In the genomic region with DNA sequence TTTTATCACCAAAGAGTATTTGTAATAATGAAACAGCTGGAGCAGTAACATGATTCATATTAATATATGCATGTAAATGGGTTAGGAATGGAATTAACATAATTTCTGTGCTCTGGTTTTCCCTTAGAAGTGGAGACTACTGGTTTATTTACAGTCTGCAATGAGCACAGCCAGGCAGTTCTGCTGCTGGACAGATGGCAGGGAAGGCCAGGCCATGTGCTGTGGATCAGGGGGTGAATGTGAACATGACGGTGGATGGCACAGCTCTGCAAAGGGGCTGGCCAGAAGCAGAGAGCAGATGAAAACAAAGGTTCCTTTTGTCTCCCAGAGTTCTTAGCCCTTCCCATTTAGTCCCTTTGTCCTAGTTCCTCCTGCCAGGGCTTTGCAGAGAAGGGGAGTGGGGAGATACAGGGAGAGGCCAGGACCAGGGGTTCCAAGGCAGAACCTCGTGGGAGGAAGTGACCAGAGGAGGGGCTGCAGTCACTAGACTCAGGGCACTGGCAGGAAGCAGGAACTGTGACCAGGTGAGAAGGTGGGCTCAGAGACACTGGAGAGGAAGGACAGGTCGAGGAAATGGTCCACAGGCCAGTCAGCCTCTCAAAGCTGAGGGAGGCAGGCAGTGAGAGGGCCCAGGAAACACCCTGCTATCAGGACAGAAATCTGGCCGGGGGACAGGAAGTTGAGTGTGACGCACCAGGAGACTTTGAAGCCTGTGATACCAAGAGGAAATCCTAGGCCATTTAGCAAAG, we compare ENCODE assay signal across 8 cellular contexts.
DNase-seq lines count a peak whose midpoint lies in the region; ATAC-seq and TF ChIP-seq lines count a peak whose summit lies in the region.

No MANE protein-coding gene starts in this region.

- intact Hi-C loops in left lung (cut with DNase I) = no loop called here

- H3K36me3 Mint-ChIP-seq in endothelial cell (ENCODE audit: low read depth, unreplicated experiment) = no peaks in the 10 kb centered on the region

- H3K4me1 Mint-ChIP-seq in endothelial cell (ENCODE audit: unreplicated experiment) = peaks cover 19% of the 10 kb centered on the region

- no peak overlapping the region for H3K27ac ChIP-seq in effector memory CD4-positive, alpha-beta T cell (ENCODE audit: insufficient read depth, low read length, poor library complexity, severe bottlenecking)
- no peak overlapping the region for H3K27ac ChIP-seq in left lung

- H3K4me3 Mint-ChIP-seq in endothelial cell (ENCODE audit: unreplicated experiment) = no peak overlapping the region

- peaks cover 3% of the 10 kb centered on the region for H3K4me1 ChIP-seq in effector memory CD4-positive, alpha-beta T cell (ENCODE audit: control insufficient read depth, insufficient read depth, low read length, poor library complexity, severe bottlenecking)
- peaks cover 0 to 6% of the 10 kb centered on the region in 2 donors for H3K4me1 ChIP-seq in left lung

- ATAC-seq in GM21423 (IDR thresholded peaks at IDR 0.05; ENCODE audit: unreplicated experiment) (no peak), HG03520 (IDR thresholded peaks at IDR 0.05; ENCODE audit: unreplicated experiment) (no peak), left lung (no peak)

- DNase-seq in HCEC 1CT = peak; percentile 28
- DNase-seq in NCI-H748 (lab: John Stamatoyannopoulos, UW; ENCODE audit: unreplicated experiment) = peak; percentile 90
- DNase-seq in endothelial cell (ENCODE audit: low spot score) = peak; percentile 15
- DNase-seq in retinal pigment epithelial cell (ENCODE audit: low read depth) = peak; percentile 39
- no peak for DNase-seq in effector memory CD4-positive, alpha-beta T cell
- no peak for DNase-seq in left lung

- H3K9me3 ChIP-seq in effector memory CD4-positive, alpha-beta T cell (ENCODE audit: control insufficient read depth, low read length) = no peaks in the 10 kb centered on the region
- H3K9me3 ChIP-seq in left lung = no peaks in the 10 kb centered on the region

- H3K27me3 Mint-ChIP-seq in endothelial cell (ENCODE audit: unreplicated experiment) = peaks cover 2% of the 10 kb centered on the region

- H3K36me3 ChIP-seq in effector memory CD4-positive, alpha-beta T cell (ENCODE audit: control insufficient read depth, insufficient read depth, low read length) = no peaks in the 10 kb centered on the region
- no peaks in the 10 kb centered on the region for H3K36me3 ChIP-seq in left lung

- TF ChIP-seq CTCF in endothelial cell (IDR thresholded peaks at IDR 0.05; ENCODE audit: unreplicated experiment) (no peak), retinal pigment epithelial cell (conservative IDR thresholded peaks at IDR 0.05; ENCODE audit: low read depth, low read length) (no peak), left lung (IDR thresholded peaks at IDR 0.05) (no peak)

- H3K27ac Mint-ChIP-seq in endothelial cell (ENCODE audit: unreplicated experiment) = peak overlapping the region; percentile 89

- no peaks in the 10 kb centered on the region for H3K9me3 Mint-ChIP-seq in endothelial cell (ENCODE audit: unreplicated experiment)

- no peaks in the 10 kb centered on the region for H3K27me3 ChIP-seq in effector memory CD4-positive, alpha-beta T cell (replicated peaks; ENCODE audit: control insufficient read depth, insufficient read depth, low read length, poor library complexity, severe bottlenecking)
- H3K27me3 ChIP-seq in left lung = no peaks in the 10 kb centered on the region

- H3K4me3 ChIP-seq in retinal pigment epithelial cell (ENCODE audit: low read length) (no peak overlapping the region), left lung (no peak overlapping the region)
- H3K4me3 ChIP-seq in effector memory CD4-positive, alpha-beta T cell (ENCODE audit: insufficient read depth, low read depth, low read length, poor library complexity, severe bottlenecking) = no peak overlapping the region

Comparison
In these comparisons a context has a peak if more than half of its experiments do, and no peak if none do; other contexts are left out.
1. DNase-seq: peak in HCEC 1CT (single experiment), NCI-H748 (single experiment), endothelial cell (single experiment) and retinal pigment epithelial cell (single experiment); none in effector memory CD4-positive, alpha-beta T cell (0 of 3) and left lung (0 of 2).